Comparison of ENCODE assay signal across 2 cellular contexts in the genomic region with DNA sequence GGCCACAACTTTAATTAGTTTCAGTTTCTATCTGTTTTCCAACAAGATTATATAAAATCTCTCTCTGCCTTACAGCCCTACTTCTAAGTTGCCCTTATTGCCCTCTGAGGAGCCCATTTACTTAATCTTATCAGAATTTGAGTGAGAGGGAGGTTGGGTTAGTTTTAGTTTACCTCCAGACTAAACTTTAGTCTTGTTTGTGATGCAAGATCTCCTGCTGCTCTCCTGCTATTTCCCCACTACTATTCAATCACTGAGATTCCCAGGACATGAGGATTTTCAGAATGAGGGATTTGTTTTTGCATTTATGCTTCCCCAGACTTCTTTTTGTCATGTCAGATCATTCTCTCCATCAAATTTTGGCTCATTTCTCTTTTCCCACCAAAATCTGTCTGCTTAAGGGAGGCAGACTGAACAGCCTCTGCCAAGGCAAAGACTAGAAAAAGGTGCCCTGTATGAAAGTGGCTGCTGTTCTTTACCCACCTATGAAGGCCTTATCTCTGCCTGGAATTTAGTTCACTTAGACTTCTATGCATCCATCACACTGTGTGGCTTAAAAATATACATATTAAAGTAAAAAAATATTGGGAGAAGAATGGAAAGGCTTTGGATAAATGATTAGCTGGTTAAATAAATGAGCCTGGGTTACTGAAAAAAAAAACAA.
TF ChIP-seq lines count a peak whose summit lies in the region.

No MANE protein-coding gene starts in this region.

TF ChIP-seq in GM23338, 12 proteins besides CTCF, POLR2A, EP300 and RAD21:
- no peak for TF ChIP-seq REST (IDR thresholded peaks at IDR 0.05; ENCODE audit: unreplicated experiment)
- TF ChIP-seq EZH2phosphoT487 (IDR thresholded peaks at IDR 0.05; ENCODE audit: unreplicated experiment): no peak
- TF ChIP-seq ZNF331 (CRISPR knock-in tag; IDR thresholded peaks at IDR 0.05; ENCODE audit: low read depth): no peak
- TF ChIP-seq CREB1 (CRISPR knock-in tag; IDR thresholded peaks at IDR 0.05; ENCODE audit: low read depth): no peak
- no peak for TF ChIP-seq JUNB (IDR thresholded peaks at IDR 0.05; ENCODE audit: unreplicated experiment)
- TF ChIP-seq, protein P1, sequence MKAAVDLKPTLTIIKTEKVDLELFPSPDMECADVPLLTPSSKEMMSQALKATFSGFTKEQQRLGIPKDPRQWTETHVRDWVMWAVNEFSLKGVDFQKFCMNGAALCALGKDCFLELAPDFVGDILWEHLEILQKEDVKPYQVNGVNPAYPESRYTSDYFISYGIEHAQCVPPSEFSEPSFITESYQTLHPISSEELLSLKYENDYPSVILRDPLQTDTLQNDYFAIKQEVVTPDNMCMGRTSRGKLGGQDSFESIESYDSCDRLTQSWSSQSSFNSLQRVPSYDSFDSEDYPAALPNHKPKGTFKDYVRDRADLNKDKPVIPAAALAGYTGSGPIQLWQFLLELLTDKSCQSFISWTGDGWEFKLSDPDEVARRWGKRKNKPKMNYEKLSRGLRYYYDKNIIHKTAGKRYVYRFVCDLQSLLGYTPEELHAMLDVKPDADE (IDR thresholded peaks at IDR 0.05): no peak
- no peak for TF ChIP-seq NANOG (IDR thresholded peaks at IDR 0.05; ENCODE audit: borderline replicate concordance)
- TF ChIP-seq EZH2 (IDR thresholded peaks at IDR 0.05; ENCODE audit: low read depth, unreplicated experiment): no peak

TF ChIP-seq in H1, 55 proteins besides CTCF, POLR2A, EP300 and RAD21:
- TF ChIP-seq E2F6 (IDR thresholded peaks at IDR 0.05) (peak; percentile 21; the same call in 1 of the 2 replicates), POU5F1 (IDR thresholded peaks at IDR 0.05; ENCODE audit: low read depth, low read length) (peak; percentile 54; the same call in 1 of the 2 replicates), HDAC6 (IDR thresholded peaks at IDR 0.05; ENCODE audit: low read depth, low read length) (no peak), CHD7 (IDR thresholded peaks at IDR 0.05; ENCODE audit: insufficient replicate concordance, low read length) (peak; percentile 74), CEBPB (IDR thresholded peaks at IDR 0.05; ENCODE audit: low read depth, low read length) (peak; percentile 81), RXRA (IDR thresholded peaks at IDR 0.05; ENCODE audit: insufficient read depth, low read depth, low read length) (no peak)
TF ChIP-seq in H1: peak in this region for 4.
